In the genomic region with DNA sequence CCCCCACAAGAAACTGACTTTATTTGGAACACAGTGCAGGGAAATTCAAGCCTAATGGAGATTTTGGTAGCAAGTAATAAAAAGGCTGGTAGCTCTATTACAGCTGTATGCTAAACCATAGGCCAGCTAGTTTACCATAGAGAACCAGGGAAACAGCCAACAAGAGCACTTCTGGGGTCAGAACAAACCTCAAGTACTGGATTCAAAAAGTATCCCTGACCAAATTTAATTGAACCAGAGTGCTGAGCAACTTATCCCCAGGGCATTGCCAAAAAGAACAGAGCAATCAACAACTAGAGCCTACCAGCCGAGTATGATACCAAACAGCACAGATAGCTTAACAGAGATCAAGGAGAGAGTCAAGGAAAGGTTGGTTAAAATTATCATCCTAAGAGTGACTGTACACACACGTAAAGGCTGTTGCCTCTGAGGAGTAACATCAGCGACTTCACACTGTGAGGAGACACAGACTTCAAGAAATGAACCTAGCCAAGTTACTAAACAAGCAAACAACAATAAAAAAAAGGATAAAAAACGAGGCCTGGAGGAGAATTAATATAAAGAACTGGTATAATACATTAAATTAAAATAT, we compare ENCODE assay signal across 1 cellular context.
TF ChIP-seq lines count a peak whose summit lies in the region.

No MANE protein-coding gene starts in this region.

TF ChIP-seq in HCT116, 20 proteins besides CTCF, POLR2A, EP300 and RAD21:
- TF ChIP-seq, protein P1, sequence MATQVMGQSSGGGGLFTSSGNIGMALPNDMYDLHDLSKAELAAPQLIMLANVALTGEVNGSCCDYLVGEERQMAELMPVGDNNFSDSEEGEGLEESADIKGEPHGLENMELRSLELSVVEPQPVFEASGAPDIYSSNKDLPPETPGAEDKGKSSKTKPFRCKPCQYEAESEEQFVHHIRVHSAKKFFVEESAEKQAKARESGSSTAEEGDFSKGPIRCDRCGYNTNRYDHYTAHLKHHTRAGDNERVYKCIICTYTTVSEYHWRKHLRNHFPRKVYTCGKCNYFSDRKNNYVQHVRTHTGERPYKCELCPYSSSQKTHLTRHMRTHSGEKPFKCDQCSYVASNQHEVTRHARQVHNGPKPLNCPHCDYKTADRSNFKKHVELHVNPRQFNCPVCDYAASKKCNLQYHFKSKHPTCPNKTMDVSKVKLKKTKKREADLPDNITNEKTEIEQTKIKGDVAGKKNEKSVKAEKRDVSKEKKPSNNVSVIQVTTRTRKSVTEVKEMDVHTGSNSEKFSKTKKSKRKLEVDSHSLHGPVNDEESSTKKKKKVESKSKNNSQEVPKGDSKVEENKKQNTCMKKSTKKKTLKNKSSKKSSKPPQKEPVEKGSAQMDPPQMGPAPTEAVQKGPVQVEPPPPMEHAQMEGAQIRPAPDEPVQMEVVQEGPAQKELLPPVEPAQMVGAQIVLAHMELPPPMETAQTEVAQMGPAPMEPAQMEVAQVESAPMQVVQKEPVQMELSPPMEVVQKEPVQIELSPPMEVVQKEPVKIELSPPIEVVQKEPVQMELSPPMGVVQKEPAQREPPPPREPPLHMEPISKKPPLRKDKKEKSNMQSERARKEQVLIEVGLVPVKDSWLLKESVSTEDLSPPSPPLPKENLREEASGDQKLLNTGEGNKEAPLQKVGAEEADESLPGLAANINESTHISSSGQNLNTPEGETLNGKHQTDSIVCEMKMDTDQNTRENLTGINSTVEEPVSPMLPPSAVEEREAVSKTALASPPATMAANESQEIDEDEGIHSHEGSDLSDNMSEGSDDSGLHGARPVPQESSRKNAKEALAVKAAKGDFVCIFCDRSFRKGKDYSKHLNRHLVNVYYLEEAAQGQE (IDR thresholded peaks at IDR 0.05; ENCODE audit: low read depth) = no peak
- TF ChIP-seq JUND (IDR thresholded peaks at IDR 0.05) (no peak), TCF7L2 (IDR thresholded peaks at IDR 0.05; ENCODE audit: borderline replicate concordance, extremely low read depth, insufficient read depth, insufficient read length) (no peak), EGR1 (IDR thresholded peaks at IDR 0.05; ENCODE audit: low read depth) (no peak), EZH2 (IDR thresholded peaks at IDR 0.05) (no peak), CEBPB (IDR thresholded peaks at IDR 0.05; ENCODE audit: low read depth) (no peak), YY1 (IDR thresholded peaks at IDR 0.05; ENCODE audit: extremely low read depth, insufficient replicate concordance, low read depth, low read length) (no peak), ELF1 (IDR thresholded peaks at IDR 0.05; ENCODE audit: borderline replicate concordance, low read depth) (no peak), ZNF274 (IDR thresholded peaks at IDR 0.05; ENCODE audit: low read depth, low read length) (no peak), FOSL1 (IDR thresholded peaks at IDR 0.05; ENCODE audit: low read depth) (no peak), CBX3 (IDR thresholded peaks at IDR 0.05; ENCODE audit: low read depth) (no peak), POLR2AphosphoS5 (IDR thresholded peaks at IDR 0.05; ENCODE audit: low read depth, low read length) (no peak), SIN3A (IDR thresholded peaks at IDR 0.05; ENCODE audit: low read depth) (no peak), SP1 (IDR thresholded peaks at IDR 0.05; ENCODE audit: low read depth) (no peak), EZH2phosphoT487 (IDR thresholded peaks at IDR 0.05; ENCODE audit: borderline replicate concordance) (no peak)
- TF ChIP-seq, protein P2, sequence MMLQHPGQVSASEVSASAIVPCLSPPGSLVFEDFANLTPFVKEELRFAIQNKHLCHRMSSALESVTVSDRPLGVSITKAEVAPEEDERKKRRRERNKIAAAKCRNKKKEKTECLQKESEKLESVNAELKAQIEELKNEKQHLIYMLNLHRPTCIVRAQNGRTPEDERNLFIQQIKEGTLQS (IDR thresholded peaks at IDR 0.05) = no peak
- TF ChIP-seq, protein P3, sequence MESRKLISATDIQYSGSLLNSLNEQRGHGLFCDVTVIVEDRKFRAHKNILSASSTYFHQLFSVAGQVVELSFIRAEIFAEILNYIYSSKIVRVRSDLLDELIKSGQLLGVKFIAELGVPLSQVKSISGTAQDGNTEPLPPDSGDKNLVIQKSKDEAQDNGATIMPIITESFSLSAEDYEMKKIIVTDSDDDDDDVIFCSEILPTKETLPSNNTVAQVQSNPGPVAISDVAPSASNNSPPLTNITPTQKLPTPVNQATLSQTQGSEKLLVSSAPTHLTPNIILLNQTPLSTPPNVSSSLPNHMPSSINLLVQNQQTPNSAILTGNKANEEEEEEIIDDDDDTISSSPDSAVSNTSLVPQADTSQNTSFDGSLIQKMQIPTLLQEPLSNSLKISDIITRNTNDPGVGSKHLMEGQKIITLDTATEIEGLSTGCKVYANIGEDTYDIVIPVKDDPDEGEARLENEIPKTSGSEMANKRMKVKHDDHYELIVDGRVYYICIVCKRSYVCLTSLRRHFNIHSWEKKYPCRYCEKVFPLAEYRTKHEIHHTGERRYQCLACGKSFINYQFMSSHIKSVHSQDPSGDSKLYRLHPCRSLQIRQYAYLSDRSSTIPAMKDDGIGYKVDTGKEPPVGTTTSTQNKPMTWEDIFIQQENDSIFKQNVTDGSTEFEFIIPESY (IDR thresholded peaks at IDR 0.05; ENCODE audit: extremely low read depth, insufficient replicate concordance, low read length) = no peak
